In the genomic region with DNA sequence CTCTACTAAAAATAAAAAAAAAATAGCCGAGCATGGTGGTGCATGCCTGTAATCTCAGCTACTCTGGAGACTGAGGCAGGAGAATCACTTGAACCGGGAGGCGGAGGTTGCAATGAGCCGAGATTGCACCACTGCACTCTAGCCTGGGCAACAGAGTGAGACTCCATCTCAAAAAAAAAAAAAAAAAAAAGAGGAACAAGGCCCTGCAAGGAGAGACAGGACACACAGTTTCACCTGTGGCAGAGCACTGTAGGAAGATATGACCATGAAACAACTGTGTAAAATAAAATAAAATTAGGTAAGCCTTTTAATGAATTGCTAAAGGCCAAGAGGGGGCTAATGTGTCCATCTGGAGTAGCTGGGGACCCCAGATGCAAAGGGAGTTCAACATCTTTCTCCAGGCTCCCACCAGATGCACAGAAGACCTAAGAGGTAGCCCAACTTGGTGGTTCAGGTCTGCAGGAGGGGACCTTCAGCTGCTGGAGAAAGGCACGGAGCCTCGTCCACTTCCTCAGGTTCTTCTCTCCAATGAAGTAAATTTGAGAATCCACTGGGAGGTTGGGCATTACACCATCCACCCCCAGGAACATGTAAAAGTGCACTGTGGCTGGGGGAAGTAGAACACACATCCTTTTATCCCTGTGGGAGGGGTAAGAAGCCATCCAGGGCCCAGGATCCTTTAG, we compare ENCODE assay signal across 20 cellular contexts.
"Had no signal": no experiment of that assay in that cellular context is flagged by ENCODE, and none has a peak within 500 bp of the region (broad histone marks: within the 10 kb centered on the region; RNA-seq: fewer than 3 reads in every experiment).

No MANE protein-coding gene starts in this region.

- H3K4me3 Mint-ChIP-seq: activated CD4-positive, alpha-beta T cell treated with anti-CD3 and anti-CD28 coated beads, Interleukin-2, amount 10 ng/mL, durations not matched to agents 7 days and 5 days; activated naive CD8-positive, alpha-beta T cell treated with anti-CD3 and anti-CD28 coated beads for 36 hours; activated T-helper 17 cell treated with anti-CD3 and anti-CD28 coated beads, Interleukin-2, amount 50 U/mL, for 72 hours; effector memory CD8-positive, alpha-beta T cell; immature natural killer cell; nephron; stimulated activated naive CD8-positive, alpha-beta T cell treated with anti-CD3 and anti-CD28 coated beads, Interleukin-15, Interleukin-2, amounts not matched to agents 100 ng/mL and 50 ng/mL, for 24 hours had no signal

- H3K4me3 ChIP-seq: lung, right lobe of liver, tibial nerve had no signal

- DNase-seq: activated CD4-positive, alpha-beta T cell treated with anti-CD3 and anti-CD28 coated beads, Interleukin-2, amount 10 ng/mL, durations not matched to agents 7 days and 5 days; activated naive CD8-positive, alpha-beta T cell treated with anti-CD3 and anti-CD28 coated beads for 36 hours; activated T-cell treated with anti-CD3 and anti-CD28 coated beads, Interleukin-2, amount 50 U/mL, for 1 hour; central memory CD4-positive, alpha-beta T cell; effector memory CD8-positive, alpha-beta T cell; immature natural killer cell; small intestine; stimulated activated CD4-positive, alpha-beta T cell treated with anti-CD3 and anti-CD28 coated beads, Interleukin-15, amount 100 ng/mL, for 24 hours; stimulated activated CD4-positive, alpha-beta T cell treated with anti-CD3 and anti-CD28 coated beads, Interleukin-2, amount 100 ng/mL, for 48 hours; substantia nigra had no signal

- H3K9ac ChIP-seq: parathyroid adenoma had no signal

- H3K4me1 ChIP-seq: parathyroid adenoma, tibial nerve had no signal

- ATAC-seq: activated T-helper 17 cell treated with anti-CD3 and anti-CD28 coated beads, Interleukin-2, amount 50 U/mL, for 72 hours; effector memory CD8-positive, alpha-beta T cell; esophagus mucosa had no signal

- H3K27ac ChIP-seq: parathyroid adenoma, right lobe of liver, tibial nerve had no signal

- FAIRE-seq: astrocyte, endothelial cell of umbilical vein, small intestine had no signal

- H3K4me1 Mint-ChIP-seq: nephron had no signal

- H3K27me3 ChIP-seq: right lobe of liver, tibial nerve had no signal

- H3K27ac Mint-ChIP-seq: activated CD4-positive, alpha-beta T cell treated with anti-CD3 and anti-CD28 coated beads, Interleukin-2, amount 10 ng/mL, durations not matched to agents 7 days and 5 days; activated naive CD8-positive, alpha-beta T cell treated with anti-CD3 and anti-CD28 coated beads for 36 hours; activated T-helper 17 cell treated with anti-CD3 and anti-CD28 coated beads, Interleukin-2, amount 50 U/mL, for 72 hours; effector memory CD8-positive, alpha-beta T cell; immature natural killer cell; nephron; stimulated activated naive CD8-positive, alpha-beta T cell treated with anti-CD3 and anti-CD28 coated beads, Interleukin-15, Interleukin-2, amounts not matched to agents 100 ng/mL and 50 ng/mL, for 24 hours had no signal

- H3K27me3 Mint-ChIP-seq: activated T-helper 17 cell treated with anti-CD3 and anti-CD28 coated beads, Interleukin-2, amount 50 U/mL, for 72 hours; effector memory CD8-positive, alpha-beta T cell; stimulated activated naive CD8-positive, alpha-beta T cell treated with anti-CD3 and anti-CD28 coated beads, Interleukin-15, Interleukin-2, amounts not matched to agents 100 ng/mL and 50 ng/mL, for 24 hours had no signal

- H3K9me3 ChIP-seq: right lobe of liver, tibial nerve had no signal

- H2AFZ ChIP-seq: parathyroid adenoma had no signal

- H3K9me3 Mint-ChIP-seq: activated CD4-positive, alpha-beta T cell treated with anti-CD3 and anti-CD28 coated beads, Interleukin-2, amount 10 ng/mL, durations not matched to agents 7 days and 5 days; activated T-helper 17 cell treated with anti-CD3 and anti-CD28 coated beads, Interleukin-2, amount 50 U/mL, for 72 hours; effector memory CD8-positive, alpha-beta T cell; immature natural killer cell; stimulated activated naive CD8-positive, alpha-beta T cell treated with anti-CD3 and anti-CD28 coated beads, Interleukin-15, Interleukin-2, amounts not matched to agents 100 ng/mL and 50 ng/mL, for 24 hours had no signal

- H3K79me2 ChIP-seq: parathyroid adenoma had no signal
